In the genomic region with DNA sequence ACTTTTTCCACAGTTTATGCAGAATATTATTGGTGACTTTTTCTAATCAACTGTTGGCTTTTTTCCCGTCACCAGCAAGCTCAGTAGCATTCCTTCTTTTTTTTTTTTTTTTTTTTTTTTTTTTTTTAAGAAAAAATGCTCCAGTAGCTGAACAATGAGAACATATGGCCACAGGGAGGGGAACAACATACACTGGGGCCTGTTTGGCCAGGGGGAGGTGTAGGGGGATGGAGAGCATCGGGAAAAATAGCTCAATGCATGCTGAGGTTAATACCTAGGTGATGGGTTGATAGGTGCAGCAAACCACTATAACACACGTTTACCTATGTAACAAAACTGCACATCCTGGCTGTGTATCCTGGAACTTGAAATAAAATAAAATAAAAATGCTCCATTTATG, we compare ENCODE assay signal across 23 cellular contexts.
"Had no signal": no experiment of that assay in that cellular context is flagged by ENCODE, and none has a peak within 500 bp of the region (broad histone marks: within the 10 kb centered on the region; RNA-seq: fewer than 3 reads in every experiment).

No MANE protein-coding gene starts in this region.

- H3K27ac Mint-ChIP-seq: activated naive CD4-positive, alpha-beta T cell treated with anti-CD3 and anti-CD28 coated beads, Interleukin-2, amount 10 ng/mL, durations not matched to agents 7 days and 5 days; activated naive CD8-positive, alpha-beta T cell treated with anti-CD3 and anti-CD28 coated beads, Interleukin-2, amount 50 U/mL, for 24 hours; dendritic cell treated with granulocyte-macrophage colony-stimulating factor and Interleukin-4, amounts not matched to agents 40 ng/mL and 50 ng/mL, for 4 days; natural killer cell treated with Interleukin-12 subunit alpha and Interleukin-12 subunit beta and Interleukin-15 and Interleukin-18, amount 100 ng/mL, for 72 hours; stimulated activated naive CD8-positive, alpha-beta T cell treated with anti-CD3 and anti-CD28 coated beads, Interleukin-15, Interleukin-2, amounts not matched to agents 100 ng/mL and 50 ng/mL, for 24 hours had no signal

- H3K36me3 Mint-ChIP-seq: activated naive CD4-positive, alpha-beta T cell treated with anti-CD3 and anti-CD28 coated beads, Interleukin-2, amount 10 ng/mL, durations not matched to agents 7 days and 5 days; natural killer cell treated with Interleukin-12 subunit alpha and Interleukin-12 subunit beta and Interleukin-15 and Interleukin-18, amount 100 ng/mL, for 72 hours had no signal

- H3K4me3 ChIP-seq: esophagus muscularis mucosa, gastroesophageal sphincter, lower lobe of right lung, tibial nerve, vagina had no signal

- FAIRE-seq: endothelial cell of umbilical vein had no signal

- H3K27me3 Mint-ChIP-seq: activated naive CD4-positive, alpha-beta T cell treated with anti-CD3 and anti-CD28 coated beads, Interleukin-2, amount 10 ng/mL, durations not matched to agents 7 days and 5 days; activated naive CD8-positive, alpha-beta T cell treated with anti-CD3 and anti-CD28 coated beads, Interleukin-2, amount 50 U/mL, for 24 hours; dendritic cell treated with granulocyte-macrophage colony-stimulating factor and Interleukin-4, amounts not matched to agents 40 ng/mL and 50 ng/mL, for 4 days; natural killer cell treated with Interleukin-12 subunit alpha and Interleukin-12 subunit beta and Interleukin-15 and Interleukin-18, amount 100 ng/mL, for 72 hours; stimulated activated naive CD8-positive, alpha-beta T cell treated with anti-CD3 and anti-CD28 coated beads, Interleukin-15, Interleukin-2, amounts not matched to agents 100 ng/mL and 50 ng/mL, for 24 hours had no signal

- H3K27me3 ChIP-seq: brain microvascular endothelial cell, esophagus muscularis mucosa, gastroesophageal sphincter, tibial nerve, vagina had no signal

- H3K9me3 Mint-ChIP-seq: dendritic cell treated with granulocyte-macrophage colony-stimulating factor and Interleukin-4, amounts not matched to agents 40 ng/mL and 50 ng/mL, for 4 days; natural killer cell treated with Interleukin-12 subunit alpha and Interleukin-12 subunit beta and Interleukin-15 and Interleukin-18, amount 100 ng/mL, for 72 hours had no signal

- H3K9me3 ChIP-seq: esophagus muscularis mucosa, gastroesophageal sphincter, lower lobe of right lung, tibial nerve, vagina had no signal

- H3K4me3 Mint-ChIP-seq: activated naive CD4-positive, alpha-beta T cell treated with anti-CD3 and anti-CD28 coated beads, Interleukin-2, amount 10 ng/mL, durations not matched to agents 7 days and 5 days; activated naive CD8-positive, alpha-beta T cell treated with anti-CD3 and anti-CD28 coated beads, Interleukin-2, amount 50 U/mL, for 24 hours; dendritic cell treated with granulocyte-macrophage colony-stimulating factor and Interleukin-4, amounts not matched to agents 40 ng/mL and 50 ng/mL, for 4 days; natural killer cell treated with Interleukin-12 subunit alpha and Interleukin-12 subunit beta and Interleukin-15 and Interleukin-18, amount 100 ng/mL, for 72 hours; stimulated activated naive CD8-positive, alpha-beta T cell treated with anti-CD3 and anti-CD28 coated beads, Interleukin-15, Interleukin-2, amounts not matched to agents 100 ng/mL and 50 ng/mL, for 24 hours had no signal

- H3K4me1 Mint-ChIP-seq: activated naive CD4-positive, alpha-beta T cell treated with anti-CD3 and anti-CD28 coated beads, Interleukin-2, amount 10 ng/mL, durations not matched to agents 7 days and 5 days; activated naive CD8-positive, alpha-beta T cell treated with anti-CD3 and anti-CD28 coated beads, Interleukin-2, amount 50 U/mL, for 24 hours had no signal

- ATAC-seq: activated naive CD8-positive, alpha-beta T cell treated with anti-CD3 and anti-CD28 coated beads, Interleukin-2, amount 50 U/mL, for 24 hours; gastroesophageal sphincter; natural killer cell treated with Interleukin-12 subunit alpha and Interleukin-12 subunit beta and Interleukin-15 and Interleukin-18, amount 100 ng/mL, for 72 hours had no signal

- H3K36me3 ChIP-seq: brain microvascular endothelial cell, lower lobe of right lung, vagina had no signal

- H3K4me1 ChIP-seq: gastroesophageal sphincter, lower lobe of right lung had no signal

- H3K27ac ChIP-seq: brain microvascular endothelial cell, esophagus muscularis mucosa, gastroesophageal sphincter, lower lobe of right lung, vagina had no signal

- DNase-seq: activated CD4-positive, CD25-positive, alpha-beta regulatory T cell treated with anti-CD3 and anti-CD28 coated beads, Interleukin-2, amount 50 U/mL, for 72 hours; activated CD8-positive, alpha-beta memory T cell treated with anti-CD3 and anti-CD28 coated beads for 24 hours; activated CD8-positive, alpha-beta memory T cell treated with anti-CD3 and anti-CD28 coated beads, Interleukin-2, amount 50 U/mL, for 48 hours; activated effector memory CD4-positive, alpha-beta T cell treated with Interleukin-2 at 50 U/mL for 16 hours; activated naive CD4-positive, alpha-beta T cell treated with anti-CD3 and anti-CD28 coated beads, Interleukin-2, amount 10 ng/mL, durations not matched to agents 7 days and 5 days; activated naive CD8-positive, alpha-beta T cell treated with anti-CD3 and anti-CD28 coated beads, Interleukin-2, amount 50 U/mL, for 24 hours; activated T-cell treated with anti-CD3 and anti-CD28 coated beads, Interleukin-2, amount 50 U/mL, for 48 hours; anterior cingulate cortex; brain microvascular endothelial cell; cerebellar nuclear complex; effector memory CD4-positive, alpha-beta T cell; islet precursor cell; lower lobe of right lung; T-helper 1 cell; T-helper 9 cell had no signal
